Comparison of ENCODE assay signal across 8 cellular contexts in genomic region chr7:156640257-156640948, GRCh38. TPM values are rescaled to one million over a fixed set of nuclear protein-coding genes. Genes with fewer than 3 reads are reported as not detected.
DNase-seq lines count a peak whose midpoint lies in the region; ATAC-seq and TF ChIP-seq lines count a peak whose summit lies in the region.

Gene RNF32, plus strand, starts transcription at chr7:156640774. Its CDS starts 3,104 bp downstream, at chr7:156643878.

- peak within 1 kb of the TSS; percentile 68 to 89 (median 75) for H3K4me2 ChIP-seq in BLaER1 treated with 17β-estradiol and CSF1 and Interleukin-3, amounts not matched to agents 10 nM and 100 nM

- peak within 1 kb of the TSS; percentile 75 to 86 (median 81) for H3K27ac ChIP-seq in BLaER1 treated with 17β-estradiol and CSF1 and Interleukin-3, amounts not matched to agents 10 nM and 100 nM

- no peaks in the 10 kb centered on the region for H3K27me3 ChIP-seq in BLaER1 treated with 17β-estradiol and CSF1 and Interleukin-3, amounts not matched to agents 10 nM and 100 nM

- no peak for TF ChIP-seq CTCF in mesothelial cell of epicardium (IDR thresholded peaks at IDR 0.05; ENCODE audit: unreplicated experiment)

- peak within 1 kb of the TSS; percentile 71 to 82 for H3K4me3 Mint-ChIP-seq in effector memory CD8-positive, alpha-beta T cell
- H3K4me3 Mint-ChIP-seq in mesothelial cell of epicardium = peak within 1 kb of the TSS; percentile 85

- no peaks in the 10 kb centered on the region for H3K36me3 ChIP-seq in BLaER1 treated with 17β-estradiol and CSF1 and Interleukin-3, amounts not matched to agents 10 nM and 100 nM

- H3K27ac Mint-ChIP-seq in effector memory CD8-positive, alpha-beta T cell = peak within 1 kb of the TSS; percentile 31 to 91
- H3K27ac Mint-ChIP-seq in mesothelial cell of epicardium = peak within 1 kb of the TSS; percentile 86

- H3K27me3 Mint-ChIP-seq in effector memory CD8-positive, alpha-beta T cell = peaks cover 19 to 32% of the 10 kb centered on the region in 2 donors
- H3K27me3 Mint-ChIP-seq in mesothelial cell of epicardium (ENCODE audit: low read depth) = peaks cover 24% of the 10 kb centered on the region

- peak within 1 kb of the TSS; percentile 59 to 75 (median 64) for H3K4me3 ChIP-seq in BLaER1 treated with 17β-estradiol and CSF1 and Interleukin-3, amounts not matched to agents 10 nM and 100 nM

- H3K9ac ChIP-seq in BLaER1 treated with 17β-estradiol and CSF1 and Interleukin-3, amounts not matched to agents 10 nM and 100 nM = peak within 1 kb of the TSS; percentile 74 to 85 (median 82)

- peaks cover 11 to 29% (median 20%) of the 10 kb centered on the region in 11 experiments; a peak in 21 of 22 replicates for H3K9me3 ChIP-seq in BLaER1 treated with 17β-estradiol and CSF1 and Interleukin-3, amounts not matched to agents 10 nM and 100 nM (replicated peaks in 1 of 11)

- no peaks in the 10 kb centered on the region for H4K20me1 ChIP-seq in BLaER1 treated with 17β-estradiol and CSF1 and Interleukin-3, amounts not matched to agents 10 nM and 100 nM

- ATAC-seq in GM19324 (IDR thresholded peaks at IDR 0.05; ENCODE audit: low FRiP score, unreplicated experiment) = peak; percentile 89
- peak; percentile 70 for ATAC-seq in HG03469 (IDR thresholded peaks at IDR 0.05; ENCODE audit: unreplicated experiment)
- ATAC-seq in effector memory CD8-positive, alpha-beta T cell (replicated peaks) = peak; percentile 79

- peaks cover 0 to 10% of the 10 kb centered on the region in 2 donors for H3K4me1 Mint-ChIP-seq in effector memory CD8-positive, alpha-beta T cell (ENCODE audit: low read depth in 2 of 2)
- H3K4me1 Mint-ChIP-seq in mesothelial cell of epicardium = peaks cover 12% of the 10 kb centered on the region

- peaks cover 4 to 13% (median 7%) of the 10 kb centered on the region in 10 experiments; a peak in 13 of 20 replicates for H3K4me1 ChIP-seq in BLaER1 treated with 17β-estradiol and CSF1 and Interleukin-3, amounts not matched to agents 10 nM and 100 nM

- H3K36me3 Mint-ChIP-seq in effector memory CD8-positive, alpha-beta T cell (ENCODE audit: insufficient read depth) = peaks cover 19% of the 10 kb centered on the region
- H3K36me3 Mint-ChIP-seq in mesothelial cell of epicardium = peaks cover 15% of the 10 kb centered on the region

- DNase-seq in NCI-H82 (lab: John Stamatoyannopoulos, UW) (peak; percentile 94), mesothelial cell of epicardium (ENCODE audit: low spot score in 2 of 2, unreplicated experiment in 2 of 2) (peak; percentile 93 to 98)
- DNase-seq in activated CD8-positive, alpha-beta memory T cell treated with anti-CD3 and anti-CD28 coated beads for 4 hours (ENCODE audit: low read depth in 2 of 2) = peak; percentile 88 to 97
- DNase-seq in effector memory CD8-positive, alpha-beta T cell = peak; percentile 72 to 90 (median 88)
- DNase-seq in stimulated activated CD8-positive, alpha-beta memory T cell treated with anti-CD3 and anti-CD28 coated beads, Interleukin-15, amount 100 ng/mL, for 24 hours (ENCODE audit: low read depth) = peak; percentile 100

- peaks cover 0 to 3% of the 10 kb centered on the region in 2 donors for H3K9me3 Mint-ChIP-seq in effector memory CD8-positive, alpha-beta T cell
- H3K9me3 Mint-ChIP-seq in mesothelial cell of epicardium = peaks cover 18% of the 10 kb centered on the region

RNA-seq across cellular contexts. Expression of gene RNF32, which starts in this region (rescaled TPM):
- 0.59 to 1.5 TPM (median 1.4 TPM) in 3 replicates for total RNA-seq in mesothelial cell of epicardium

Comparison
In these comparisons a context has a peak if more than half of its experiments do, and no peak if none do; other contexts are left out.
1. Peak in every context shown above with its lines: DNase-seq, ATAC-seq, H3K4me3 ChIP-seq and H3K27ac ChIP-seq.